Comparison of ENCODE assay signal across 21 cellular contexts in the genomic region with DNA sequence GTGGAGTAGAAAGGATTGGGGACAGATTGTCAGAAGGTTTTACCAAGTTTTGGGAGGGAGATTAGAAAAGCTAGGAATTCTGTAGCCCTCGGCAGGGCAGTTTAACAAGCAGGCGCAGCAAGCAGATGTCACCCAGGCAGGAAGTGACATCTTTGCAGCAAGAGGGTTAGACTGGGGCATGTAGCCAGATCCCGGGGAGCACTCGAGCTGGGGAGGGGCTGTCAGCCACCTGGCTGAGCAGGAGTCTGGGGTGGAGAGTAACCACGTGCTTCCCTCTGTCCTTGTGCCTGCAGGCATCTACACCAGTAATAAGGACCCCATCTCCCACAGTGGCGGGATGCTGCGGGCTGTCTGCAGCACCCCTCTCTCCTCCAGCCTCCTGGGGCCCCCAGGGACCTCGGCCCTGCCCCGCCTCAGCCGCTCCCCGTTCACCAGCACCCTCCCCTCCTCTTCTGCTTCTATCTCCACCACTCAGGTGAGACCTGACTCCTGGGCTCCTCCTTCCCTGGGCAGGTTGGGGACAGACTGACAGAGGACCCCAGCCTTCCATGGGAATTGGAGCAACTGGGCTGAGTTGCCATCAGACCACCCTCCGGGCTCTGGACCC. TPM values are rescaled to one million over a fixed set of nuclear protein-coding genes. Genes with fewer than 3 reads are reported as not detected.
DNase-seq lines count a peak whose midpoint lies in the region; ATAC-seq and TF ChIP-seq lines count a peak whose summit lies in the region.
"Had no signal": no experiment of that assay in that cellular context is flagged by ENCODE, and none has a peak within 500 bp of the region (broad histone marks: within the 10 kb centered on the region; RNA-seq: fewer than 3 reads in every experiment).

No MANE protein-coding gene starts in this region.

- H3K36me3 Mint-ChIP-seq in natural killer cell treated with Interleukin-12 subunit alpha and Interleukin-12 subunit beta and Interleukin-15 and Interleukin-18, amount 100 ng/mL, for 72 hours = peaks cover 4% of the 10 kb centered on the region
- no peaks in the 10 kb centered on the region for H3K36me3 Mint-ChIP-seq in natural killer cell
- peaks cover 57% of the 10 kb centered on the region for H3K36me3 Mint-ChIP-seq in activated CD8-positive, alpha-beta T cell treated with anti-CD3 and anti-CD28 coated beads, Interleukin-2, amount 10 ng/mL, durations not matched to agents 7 days and 5 days (ENCODE audit: low read depth)

- H3K36me3 ChIP-seq in mucosa of descending colon (ENCODE audit: low read depth) = no peaks in the 10 kb centered on the region

- H3K27me3 Mint-ChIP-seq in natural killer cell treated with Interleukin-12 subunit alpha and Interleukin-12 subunit beta and Interleukin-15 and Interleukin-18, amount 100 ng/mL, for 72 hours = no peaks in the 10 kb centered on the region
- H3K27me3 Mint-ChIP-seq in natural killer cell (ENCODE audit: low read depth in 2 of 2) = no peaks in the 10 kb centered on the region
- H3K27me3 Mint-ChIP-seq in activated CD8-positive, alpha-beta T cell treated with anti-CD3 and anti-CD28 coated beads, Interleukin-2, amount 10 ng/mL, durations not matched to agents 7 days and 5 days (ENCODE audit: low read depth) = no peaks in the 10 kb centered on the region
- H3K27me3 Mint-ChIP-seq: memory B cell had no signal

- peak overlapping the region; percentile 49 to 62 for H3K27ac Mint-ChIP-seq in natural killer cell treated with Interleukin-12 subunit alpha and Interleukin-12 subunit beta and Interleukin-15 and Interleukin-18, amount 100 ng/mL, for 72 hours
- peak overlapping the region in 1 of 2 donors; percentile 36 for H3K27ac Mint-ChIP-seq in natural killer cell
- H3K27ac Mint-ChIP-seq in activated CD8-positive, alpha-beta T cell treated with anti-CD3 and anti-CD28 coated beads, Interleukin-2, amount 10 ng/mL, durations not matched to agents 7 days and 5 days = peak overlapping the region; percentile 48
- H3K27ac Mint-ChIP-seq: memory B cell, nephron had no signal

- no peak overlapping the region for H3K4me3 Mint-ChIP-seq in natural killer cell treated with Interleukin-12 subunit alpha and Interleukin-12 subunit beta and Interleukin-15 and Interleukin-18, amount 100 ng/mL, for 72 hours
- H3K4me3 Mint-ChIP-seq in natural killer cell = no peak overlapping the region
- no peak overlapping the region for H3K4me3 Mint-ChIP-seq in activated CD8-positive, alpha-beta T cell treated with anti-CD3 and anti-CD28 coated beads, Interleukin-2, amount 10 ng/mL, durations not matched to agents 7 days and 5 days
- H3K4me3 Mint-ChIP-seq: memory B cell, nephron had no signal

- no peaks in the 10 kb centered on the region for H3K9me3 Mint-ChIP-seq in natural killer cell treated with Interleukin-12 subunit alpha and Interleukin-12 subunit beta and Interleukin-15 and Interleukin-18, amount 100 ng/mL, for 72 hours
- H3K9me3 Mint-ChIP-seq in natural killer cell = no peaks in the 10 kb centered on the region
- no peaks in the 10 kb centered on the region for H3K9me3 Mint-ChIP-seq in activated CD8-positive, alpha-beta T cell treated with anti-CD3 and anti-CD28 coated beads, Interleukin-2, amount 10 ng/mL, durations not matched to agents 7 days and 5 days (ENCODE audit: insufficient read depth)
- H3K9me3 Mint-ChIP-seq: memory B cell, nephron had no signal

- POLR2A ChIA-PET in activated CD8-positive, alpha-beta T cell treated with anti-CD3 and anti-CD28 coated beads, Interleukin-2, amount 10 ng/mL, durations not matched to agents 7 days and 5 days (lab: Charles Lee) = interaction anchor here (1.0 to 2.9 kb wide), 3 partner anchors 11 to 16 kb away, joined by 3 to 11 read pairs (median 7); a partner anchor contains a TSS

- H3K4me1 Mint-ChIP-seq in natural killer cell treated with Interleukin-12 subunit alpha and Interleukin-12 subunit beta and Interleukin-15 and Interleukin-18, amount 100 ng/mL, for 72 hours (ENCODE audit: low read depth in 2 of 2) = peaks cover 24 to 38% of the 10 kb centered on the region in 2 donors
- H3K4me1 Mint-ChIP-seq in natural killer cell = peaks cover 22 to 35% of the 10 kb centered on the region in 2 donors
- peaks cover 17% of the 10 kb centered on the region for H3K4me1 Mint-ChIP-seq in activated CD8-positive, alpha-beta T cell treated with anti-CD3 and anti-CD28 coated beads, Interleukin-2, amount 10 ng/mL, durations not matched to agents 7 days and 5 days (ENCODE audit: low read depth)

- intact Hi-C loops in natural killer cell (cut with micrococcal nuclease) (no loop called here), mucosa of descending colon (cut with DNase I, micrococcal nuclease) (no loop called here)

- no peaks in the 10 kb centered on the region for H3K9me3 ChIP-seq in mucosa of descending colon
- H3K9me3 ChIP-seq: ascending aorta, esophagus squamous epithelium, tibial artery had no signal

- DNase-seq in natural killer cell treated with Interleukin-12 subunit alpha and Interleukin-12 subunit beta and Interleukin-15 and Interleukin-18, amount 100 ng/mL, for 72 hours (ENCODE audit: low spot score) = no peak
- DNase-seq in natural killer cell (no peak), mucosa of descending colon (no peak), HUDEP-2 (lab: John Stamatoyannopoulos, UW; ENCODE audit: unreplicated experiment in 76 of 76) (no peak)
- no peak for DNase-seq in activated CD8-positive, alpha-beta T cell treated with anti-CD3 and anti-CD28 coated beads, Interleukin-2, amount 10 ng/mL, durations not matched to agents 7 days and 5 days
- DNase-seq: activated CD4-positive, CD25-positive, alpha-beta regulatory T cell; activated effector memory CD4-positive, alpha-beta T cell treated with anti-CD3 and anti-CD28 coated beads, Interleukin-2, amount 50 U/mL, for 16 hours; DND-41; effector CD8-positive, alpha-beta T cell; esophagus squamous epithelium; kidney glomerular epithelial cell; NCI-H1417 treated with DMSO at 0.1 percent for 48 hours; NCI-H774; PC-3; SIG-M5; stimulated activated CD4-positive, alpha-beta T cell treated with anti-CD3 and anti-CD28 coated beads, Interleukin-1b, Interleukin-23, amount 100 ng/mL, for 48 hours; stimulated activated naive CD8-positive, alpha-beta T cell treated with anti-CD3 and anti-CD28 coated beads, Interleukin-15, Interleukin-2, amounts not matched to agents 100 U/mL and 50 U/mL, for 24 hours; tibial artery had no signal

- CTCF ChIA-PET in activated CD8-positive, alpha-beta T cell treated with anti-CD3 and anti-CD28 coated beads, Interleukin-2, amount 10 ng/mL, durations not matched to agents 7 days and 5 days (lab: Charles Lee) = interaction anchor here (0.8 kb wide), 2 partner anchors 18 to 40 kb away, joined by 3 read pairs; no protein-coding TSS in a partner anchor

- H3K4me1 ChIP-seq in mucosa of descending colon (ENCODE audit: low read depth) = no peaks in the 10 kb centered on the region
- H3K4me1 ChIP-seq: ascending aorta, tibial artery had no signal

- no peak for ATAC-seq in natural killer cell treated with Interleukin-12 subunit alpha and Interleukin-12 subunit beta and Interleukin-15 and Interleukin-18, amount 100 ng/mL, for 72 hours
- ATAC-seq in natural killer cell (no peak), mucosa of descending colon (no peak)
- no peak for ATAC-seq in activated CD8-positive, alpha-beta T cell treated with anti-CD3 and anti-CD28 coated beads, Interleukin-2, amount 10 ng/mL, durations not matched to agents 7 days and 5 days
- ATAC-seq: PC-3; stimulated activated naive CD8-positive, alpha-beta T cell treated with anti-CD3 and anti-CD28 coated beads, Interleukin-15, Interleukin-2, amounts not matched to agents 100 U/mL and 50 U/mL, for 24 hours had no signal

- no peak overlapping the region for H3K4me3 ChIP-seq in mucosa of descending colon
- H3K4me3 ChIP-seq: ascending aorta, esophagus squamous epithelium, tibial artery had no signal

- TF ChIP-seq CTCF in natural killer cell (IDR thresholded peaks at IDR 0.05) (no peak), mucosa of descending colon (IDR thresholded peaks at IDR 0.05) (no peak)

RNA-seq across cellular contexts. Expression of a gene that starts 12.2 kb away (rescaled TPM):
- 100 to 1,000 TPM; 319 to 324 TPM for total RNA-seq in natural killer cell treated with Interleukin-12 subunit alpha and Interleukin-12 subunit beta and Interleukin-15 and Interleukin-18, amount 100 ng/mL, for 72 hours
- total RNA-seq in natural killer cell (100 to 1,000 TPM; 478 to 578 (median 485) TPM), mucosa of descending colon (100 to 1,000 TPM in 2 of 3 donors, 10 to 100 TPM in 1; 90.1 to 164 (median 112) TPM)
- 100 to 1,000 TPM; 211 to 219 TPM for total RNA-seq in activated CD8-positive, alpha-beta T cell treated with anti-CD3 and anti-CD28 coated beads, Interleukin-2, amount 10 ng/mL, durations not matched to agents 7 days and 5 days

RNA-seq across cellular contexts. Expression of a gene that starts 12.9 kb away (rescaled TPM):
- total RNA-seq in natural killer cell treated with Interleukin-12 subunit alpha and Interleukin-12 subunit beta and Interleukin-15 and Interleukin-18, amount 100 ng/mL, for 72 hours = 10 to 100 TPM; 48.3 to 58.7 TPM
- total RNA-seq in natural killer cell (10 to 100 TPM; 32.6 to 37.4 (median 33.9) TPM), mucosa of descending colon (100 to 1,000 TPM in 1 of 3 donors, 10 to 100 TPM in 2; 60.8 to 101 (median 91.8) TPM)
- total RNA-seq in activated CD8-positive, alpha-beta T cell treated with anti-CD3 and anti-CD28 coated beads, Interleukin-2, amount 10 ng/mL, durations not matched to agents 7 days and 5 days = 10 to 100 TPM; 48.2 to 56.1 TPM

RNA-seq across cellular contexts. Expression of a gene that starts 30.9 kb away (rescaled TPM):
- total RNA-seq in natural killer cell treated with Interleukin-12 subunit alpha and Interleukin-12 subunit beta and Interleukin-15 and Interleukin-18, amount 100 ng/mL, for 72 hours = not detected
- total RNA-seq in natural killer cell (under 1 TPM in 1 of 3 donors, not detected in 2; 0.12 TPM), mucosa of descending colon (10 to 100 TPM; 23.8 to 30.7 (median 25.5) TPM)
- under 1 TPM; 0.63 to 0.70 TPM for total RNA-seq in activated CD8-positive, alpha-beta T cell treated with anti-CD3 and anti-CD28 coated beads, Interleukin-2, amount 10 ng/mL, durations not matched to agents 7 days and 5 days

RNA-seq across cellular contexts. Expression of a gene that starts 35.3 kb away (rescaled TPM):
- total RNA-seq in natural killer cell treated with Interleukin-12 subunit alpha and Interleukin-12 subunit beta and Interleukin-15 and Interleukin-18, amount 100 ng/mL, for 72 hours = 100 to 1,000 TPM; 288 to 306 TPM
- total RNA-seq in natural killer cell = 100 to 1,000 TPM; 102 to 129 (median 118) TPM
- 100 to 1,000 TPM; 251 to 252 TPM for total RNA-seq in activated CD8-positive, alpha-beta T cell treated with anti-CD3 and anti-CD28 coated beads, Interleukin-2, amount 10 ng/mL, durations not matched to agents 7 days and 5 days
- total RNA-seq in mucosa of descending colon = 100 to 1,000 TPM; 129 to 197 (median 145) TPM

RNA-seq across cellular contexts. Expression of a gene that starts 42.5 kb away (rescaled TPM):
- total RNA-seq in natural killer cell treated with Interleukin-12 subunit alpha and Interleukin-12 subunit beta and Interleukin-15 and Interleukin-18, amount 100 ng/mL, for 72 hours = 10 to 100 TPM; 20.5 to 41.0 TPM
- 1 to 10 TPM in 2 of 3 donors, under 1 TPM in 1; 0.66 to 1.9 (median 1.1) TPM for total RNA-seq in natural killer cell
- 10 to 100 TPM; 11.4 to 11.6 TPM for total RNA-seq in activated CD8-positive, alpha-beta T cell treated with anti-CD3 and anti-CD28 coated beads, Interleukin-2, amount 10 ng/mL, durations not matched to agents 7 days and 5 days
- total RNA-seq in mucosa of descending colon = 1 to 10 TPM in 1 of 3 donors, under 1 TPM in 1, not detected in 1; 0.75 to 1.1 TPM

Comparison
In these comparisons a context has a peak if more than half of its experiments do, and no peak if none do; other contexts are left out.
1. RNA of a gene that starts 30.9 kb away (total RNA-seq): 23.8 to 30.7 TPM in mucosa of descending colon; 0.63 to 0.70 TPM in activated CD8-positive, alpha-beta T cell treated with anti-CD3 and anti-CD28 coated beads, Interleukin-2, amount 10 ng/mL, durations not matched to agents 7 days and 5 days, 0.12 TPM in natural killer cell and not detected in natural killer cell treated with Interleukin-12 subunit alpha and Interleukin-12 subunit beta and Interleukin-15 and Interleukin-18, amount 100 ng/mL, for 72 hours; every median in the first group is over 10 times any median in the second.